9 cellular contexts compared by ENCODE assay signal in the genomic region with DNA sequence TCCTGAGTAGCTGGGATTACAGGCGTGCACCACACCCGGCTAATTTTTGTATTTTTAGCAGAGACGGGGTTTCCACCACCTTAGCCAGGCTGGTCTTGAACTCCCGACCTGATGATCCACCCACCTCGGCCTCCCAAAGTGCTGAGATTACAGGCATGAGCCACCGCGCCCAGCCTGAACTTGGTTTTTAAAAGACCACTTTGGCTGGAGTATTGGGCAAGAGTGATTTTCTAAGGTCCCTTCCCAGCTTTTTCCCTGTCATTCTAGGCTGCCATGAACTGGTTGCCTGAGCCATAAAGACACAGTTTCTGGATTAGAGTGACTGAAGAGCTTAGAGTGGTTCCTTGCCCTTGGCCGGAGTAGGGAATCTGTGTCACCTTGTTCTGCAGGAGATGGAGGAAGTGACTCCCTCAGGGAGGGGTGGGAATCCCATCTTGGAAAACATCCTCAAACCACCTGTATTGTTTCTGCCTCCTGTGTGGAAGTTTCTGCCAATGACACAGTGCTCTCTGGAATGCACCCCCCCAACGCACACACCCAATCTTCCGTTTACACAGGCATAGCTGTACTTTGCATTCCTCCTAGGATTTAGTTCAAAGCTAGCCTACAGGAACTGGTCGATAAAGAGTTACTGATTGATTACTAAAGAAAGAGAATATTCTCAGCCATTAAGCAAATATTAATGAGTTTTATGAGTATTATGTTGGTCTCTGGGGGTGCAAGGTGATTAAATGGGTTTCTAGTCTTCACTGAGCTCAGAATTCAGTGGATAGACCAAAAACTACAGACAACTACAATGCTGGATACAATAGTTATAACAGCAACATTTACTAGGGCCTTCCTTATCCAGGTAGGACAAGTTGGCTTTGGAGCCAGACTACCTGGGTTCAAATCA. TPM values are rescaled to one million over a fixed set of nuclear protein-coding genes. Genes with fewer than 3 reads are reported as not detected.
DNase-seq lines count a peak whose midpoint lies in the region; ATAC-seq, FAIRE-seq and TF ChIP-seq lines count a peak whose summit lies in the region.
"Had no signal": no experiment of that assay in that cellular context is flagged by ENCODE, and none has a peak within 500 bp of the region (broad histone marks: within the 10 kb centered on the region; RNA-seq: fewer than 3 reads in every experiment).

No MANE protein-coding gene starts in this region.

- BruUV-seq in mammary epithelial cell (replicated peaks; lab: Mats Ljungman, UMichigan) (TSS peak; percentile 57), HepG2 (replicated peaks; lab: Mats Ljungman, UMichigan) (TSS peak; percentile 10)

- peak; percentile 43 for TF ChIP-seq RAD21 in HepG2 (CRISPR knock-in tag; IDR thresholded peaks at IDR 0.05)

- H3K79me2 ChIP-seq in mammary epithelial cell (ENCODE audit: insufficient read depth, low read length) (peaks cover 96% of the 10 kb centered on the region), HepG2 (ENCODE audit: insufficient read depth, low read length) (peaks cover 89% of the 10 kb centered on the region)

- TF ChIP-seq EP300 in HepG2 (IDR thresholded peaks at IDR 0.05; ENCODE audit: low read depth in 2 of 2, low read length in 2 of 2) (peak; percentile 99 to 100), HepG2 (CRISPR knock-in tag; IDR thresholded peaks at IDR 0.05; ENCODE audit: borderline replicate concordance) (peak; percentile 100), upper lobe of left lung (IDR thresholded peaks at IDR 0.05) (peak in 3 of 4 donors; percentile 47 to 88 (median 67))

- no peak overlapping the region for H3K4me3 Mint-ChIP-seq in activated CD8-positive, alpha-beta memory T cell treated with anti-CD3 and anti-CD28 coated beads, Interleukin-2, amount 10 ng/mL, durations not matched to agents 7 days and 5 days
- H3K4me3 Mint-ChIP-seq: T-helper 1 cell treated with Interleukin-12 subunit alpha and Interleukin-12 subunit beta and Interleukin-4 antibody, amounts not matched to agents 30 μg/mL and 1 μg/mL, for 36 hours had no signal

- H4K20me1 ChIP-seq in mammary epithelial cell (ENCODE audit: insufficient read depth, low read length) (no peaks in the 10 kb centered on the region), HepG2 (ENCODE audit: insufficient read depth, low read length) (no peaks in the 10 kb centered on the region; the same call in 1 of the 2 replicates)

- H3K36me3 Mint-ChIP-seq in activated CD8-positive, alpha-beta memory T cell treated with anti-CD3 and anti-CD28 coated beads, Interleukin-2, amount 10 ng/mL, durations not matched to agents 7 days and 5 days, result peaks cover 53% of the 10 kb centered on the region

- dilution Hi-C loops in mammary epithelial cell (cut with HindIII; ENCODE audit: low sequenced_read_pairs), result loop anchor here (25.0 kb wide), 1 partner anchor 142 kb away; no protein-coding TSS in a partner anchor

- H3K27ac Mint-ChIP-seq in activated CD8-positive, alpha-beta memory T cell treated with anti-CD3 and anti-CD28 coated beads, Interleukin-2, amount 10 ng/mL, durations not matched to agents 7 days and 5 days, result peak overlapping the region; percentile 25
- H3K27ac Mint-ChIP-seq: T-helper 1 cell treated with Interleukin-12 subunit alpha and Interleukin-12 subunit beta and Interleukin-4 antibody, amounts not matched to agents 30 μg/mL and 1 μg/mL, for 36 hours had no signal

- peak overlapping the region in 1 of 3 experiments; percentile 4 for H3K4me3 ChIP-seq in mammary epithelial cell (replicated peaks in 1 of 3; ENCODE audit: insufficient read depth in 1 of 3, low read depth in 2 of 3, low read length in 3 of 3)
- peak overlapping the region in 1 of 3 experiments; percentile 38; a peak in 1 of 6 replicates for H3K4me3 ChIP-seq in HepG2 (replicated peaks in 1 of 3; ENCODE audit: insufficient read depth in 1 of 3, low read depth in 2 of 3, low read length in 3 of 3)
- no peak overlapping the region for H3K4me3 ChIP-seq in upper lobe of left lung

- TF ChIP-seq POLR2A in HepG2 (IDR thresholded peaks at IDR 0.05; ENCODE audit: insufficient read depth in 1 of 2, low read depth in 2 of 2, low read length in 2 of 2) (peak; percentile 56 to 73; a peak in 3 of 4 replicates), upper lobe of left lung (IDR thresholded peaks at IDR 0.05) (no peak)

- POLR2A ChIA-PET in HepG2 (lab: Yijun Ruan, JAX), result interaction anchor here (0.8 to 33.2 kb wide), 16 partner anchors 4 to 131 kb away, joined by 3 to 2822 read pairs (median 10); partner anchors contain the start of genes BCL2L1, ID1 and TPX2

- peak overlapping the region; percentile 99 for H3K27ac ChIP-seq in mammary epithelial cell (ENCODE audit: insufficient read depth, low read depth, low read length)
- peak overlapping the region; percentile 87 for H3K27ac ChIP-seq in HepG2 (ENCODE audit: extremely low read length, insufficient read depth, low read length)
- H3K27ac ChIP-seq in upper lobe of left lung, result peak overlapping the region; percentile 78 to 99 (median 92)

- WGBS in mammary epithelial cell (ENCODE audit: low coverage, missing lambda C conversion rate), result 44% methylated on average over 8 of the region's 11 CpGs
- WGBS in HepG2 (ENCODE audit: low lambda C conversion rate), result 25% methylated on average over 11 of the region's 11 CpGs
- 64 to 74% methylated on average over 11 of the region's 11 CpGs for WGBS in upper lobe of left lung, 2 donors

- no peaks in the 10 kb centered on the region for H3K27me3 Mint-ChIP-seq in activated CD8-positive, alpha-beta memory T cell treated with anti-CD3 and anti-CD28 coated beads, Interleukin-2, amount 10 ng/mL, durations not matched to agents 7 days and 5 days

- H3K4me2 ChIP-seq in mammary epithelial cell (ENCODE audit: insufficient read depth, low read depth, low read length) (peak overlapping the region; percentile 66), HepG2 (ENCODE audit: low read depth, low read length) (peak overlapping the region; percentile 60)

- H3K9me3 ChIP-seq in mammary epithelial cell (replicated peaks; ENCODE audit: insufficient read depth, low read length) (no peaks in the 10 kb centered on the region), HepG2 (ENCODE audit: low read length) (no peaks in the 10 kb centered on the region), upper lobe of left lung (no peaks in the 10 kb centered on the region)

- peaks cover 55% of the 10 kb centered on the region for H3K4me1 ChIP-seq in mammary epithelial cell (ENCODE audit: insufficient read depth, low read length)
- H3K4me1 ChIP-seq in HepG2 (ENCODE audit: insufficient read depth, low read length), result peaks cover 99% of the 10 kb centered on the region
- peaks cover 68 to 98% (median 82%) of the 10 kb centered on the region in 4 donors for H3K4me1 ChIP-seq in upper lobe of left lung

- in situ Hi-C loops in mammary epithelial cell (cut with MboI; ENCODE audit: low sequenced_read_pairs in 2 of 2), result loop anchor here in 1 of 2 donors (25.0 kb wide), 1 partner anchor 142 kb away; no protein-coding TSS in a partner anchor
- in situ Hi-C loops in HepG2 (cut with HindIII; ENCODE audit: extremely low pct_ligation_motif_present, low pct_unique_long_range_greater_than_20kb), result no loop called here

- ATAC-seq in activated CD8-positive, alpha-beta memory T cell treated with anti-CD3 and anti-CD28 coated beads, Interleukin-2, amount 10 ng/mL, durations not matched to agents 7 days and 5 days, result no peak
- ATAC-seq in HepG2 (peak; percentile 88), upper lobe of left lung (ENCODE audit: low FRiP score in 2 of 2) (peak; percentile 63 to 83), HG03025 (IDR thresholded peaks at IDR 0.05; ENCODE audit: low FRiP score, unreplicated experiment) (no peak)

- no peaks in the 10 kb centered on the region for H3K27me3 ChIP-seq in mammary epithelial cell (ENCODE audit: insufficient read depth, low read length)
- H3K27me3 ChIP-seq in HepG2 (ENCODE audit: control insufficient read depth in 1 of 2, insufficient read depth in 2 of 2, low read length in 2 of 2), result no peaks in the 10 kb centered on the region
- no peaks in the 10 kb centered on the region for H3K27me3 ChIP-seq in upper lobe of left lung

- H3K9ac ChIP-seq in mammary epithelial cell (ENCODE audit: insufficient read depth, low read length), result peak overlapping the region; percentile 89
- peak overlapping the region; percentile 68 for H3K9ac ChIP-seq in HepG2 (ENCODE audit: insufficient read depth, low read depth, low read length)

- CTCF ChIA-PET in activated CD8-positive, alpha-beta memory T cell treated with anti-CD3 and anti-CD28 coated beads, Interleukin-2, amount 10 ng/mL, durations not matched to agents 7 days and 5 days (lab: Charles Lee), result interaction anchor here (1.0 to 22.3 kb wide), 3 partner anchors 17 to 46 kb away, joined by 3 to 685 read pairs (median 6); no protein-coding TSS in a partner anchor
- CTCF ChIA-PET in mammary epithelial cell (lab: Charles Lee; ENCODE audit: low non-redundant PET) (interaction anchor here (1.0 kb wide), 1 partner anchor 19 kb away, joined by 6 read pairs; no protein-coding TSS in a partner anchor), HepG2 (lab: Yijun Ruan, JAX; ENCODE audit: low intra/inter-chr PET ratio, low total read pairs) (no interaction called here)

- no peak for DNase-seq in activated CD8-positive, alpha-beta memory T cell treated with anti-CD3 and anti-CD28 coated beads, Interleukin-2, amount 10 ng/mL, durations not matched to agents 7 days and 5 days
- DNase-seq in activated CD8-positive, alpha-beta memory T cell treated with anti-CD3 and anti-CD28 coated beads, Interleukin-2, amount 50 U/mL, for 4 hours, result no peak
- peak; percentile 97 for DNase-seq in mammary epithelial cell
- peak; percentile 100 for DNase-seq in HepG2 (ENCODE audit: low spot score)
- DNase-seq in upper lobe of left lung, result peak in 1 of 2 donors; percentile 80
- DNase-seq in amygdala (lab: John Stamatoyannopoulos, UW), result no peak
- DNase-seq in C1 segment of cervical spinal cord (lab: John Stamatoyannopoulos, UW), result no peak

- TF ChIP-seq CTCF in mammary epithelial cell (conservative IDR thresholded peaks at IDR 0.05 in 1 of 2, IDR thresholded peaks at IDR 0.05 in 1 of 2; ENCODE audit: extremely low read depth in 1 of 2, insufficient read depth in 1 of 2, low read depth in 1 of 2, low read length in 2 of 2) (no peak), HepG2 (CRISPR knock-in tag; IDR thresholded peaks at IDR 0.05) (no peak), upper lobe of left lung (IDR thresholded peaks at IDR 0.05) (no peak)

- peaks cover 22% of the 10 kb centered on the region for H3K36me3 ChIP-seq in mammary epithelial cell (ENCODE audit: insufficient read depth, low read length)
- peaks cover 39 to 65% of the 10 kb centered on the region in 2 experiments for H3K36me3 ChIP-seq in HepG2 (replicated peaks in 1 of 2; ENCODE audit: control insufficient read depth in 1 of 2, insufficient read depth in 2 of 2, low read length in 2 of 2)
- H3K36me3 ChIP-seq in upper lobe of left lung, result peaks cover 0 to 51% (median 24%) of the 10 kb centered on the region in 4 donors

- no peaks in the 10 kb centered on the region for H3K9me3 Mint-ChIP-seq in activated CD8-positive, alpha-beta memory T cell treated with anti-CD3 and anti-CD28 coated beads, Interleukin-2, amount 10 ng/mL, durations not matched to agents 7 days and 5 days (ENCODE audit: low read depth)
- H3K9me3 Mint-ChIP-seq: T-helper 1 cell treated with Interleukin-12 subunit alpha and Interleukin-12 subunit beta and Interleukin-4 antibody, amounts not matched to agents 30 μg/mL and 1 μg/mL, for 36 hours had no signal

- intact Hi-C loops in mammary epithelial cell (cut with micrococcal nuclease) (loop anchor here (1.0 to 2.0 kb wide), 2 partner anchors 9 to 16 kb away; no protein-coding TSS in a partner anchor), HepG2 (cut with micrococcal nuclease; ENCODE audit: unreplicated experiment) (loop anchor here (1.0 kb wide), 3 partner anchors 8 to 16 kb away; no protein-coding TSS in a partner anchor)

- H3K4me1 Mint-ChIP-seq in activated CD8-positive, alpha-beta memory T cell treated with anti-CD3 and anti-CD28 coated beads, Interleukin-2, amount 10 ng/mL, durations not matched to agents 7 days and 5 days, result peaks cover 67% of the 10 kb centered on the region

- H2AFZ ChIP-seq in mammary epithelial cell (ENCODE audit: low read depth, low read length) (no peak overlapping the region), HepG2 (ENCODE audit: low read length) (no peak overlapping the region)

- peak; percentile 98 for FAIRE-seq in HepG2 (lab: Jason Lieb, UNC)

RNA-seq across cellular contexts. Expression of gene BCL2L1, which starts 18.2 kb away (rescaled TPM):
- total RNA-seq in activated CD8-positive, alpha-beta memory T cell treated with anti-CD3 and anti-CD28 coated beads, Interleukin-2, amount 10 ng/mL, durations not matched to agents 7 days and 5 days, result 100 to 1,000 TPM in 1 of 2 experiments, 10 to 100 TPM in 1; 69.8 to 121 TPM
- total RNA-seq in mammary epithelial cell (100 to 1,000 TPM; 196 to 212 TPM), HepG2 (2016; rRNA removed; fragmentation: Illumina TruSeq; extraction: Trizol) (164 and 200 TPM in 2 replicates), upper lobe of left lung (100 to 1,000 TPM; 131 to 245 (median 182) TPM)
- polyA plus RNA-seq in mammary epithelial cell (132 TPM), HepG2 (2011; rRNA removed) (258 and 259 TPM in 2 replicates)
- polyA minus RNA-seq in mammary epithelial cell, result 137 TPM
- 60.9 and 61.0 TPM in 2 replicates for total RNA-seq in HepG2 (2016; cell fraction: cytosol; rRNA removed; fragmentation: Illumina TruSeq; extraction: Trizol; ENCODE audit: low read depth)
- total RNA-seq in HepG2 (2016; cell fraction: insoluble cytoplasmic fraction; rRNA removed; fragmentation: Illumina TruSeq; extraction: Trizol), result 169 and 173 TPM in 2 replicates
- 190 and 201 TPM in 2 replicates for total RNA-seq in HepG2 (2016; cell fraction: membrane; rRNA removed; fragmentation: Illumina TruSeq; extraction: Trizol)
- 135 and 148 TPM in 2 replicates for total RNA-seq in HepG2 (2016; cell fraction: nucleus; rRNA removed; fragmentation: Illumina TruSeq; extraction: Trizol)
- 215 and 224 TPM in 2 replicates for polyA plus RNA-seq in HepG2 (2011; cell fraction: cytosol; rRNA removed)
- 123 and 146 TPM in 2 replicates for polyA plus RNA-seq in HepG2 (2011; cell fraction: nucleus; rRNA removed)
- polyA plus RNA-seq in HepG2 (2012), result 184 and 192 TPM in 2 replicates
- polyA plus RNA-seq in HepG2 (2016; cell fraction: cytosol; fragmentation: Illumina TruSeq; extraction: Trizol; ENCODE audit: low read depth), result 77.5 and 91.4 TPM in 2 replicates
- polyA plus RNA-seq in HepG2 (2016; cell fraction: insoluble cytoplasmic fraction; fragmentation: Illumina TruSeq; extraction: Trizol; ENCODE audit: low read depth), result 214 and 252 TPM in 2 replicates
- 208 and 211 TPM in 2 replicates for polyA plus RNA-seq in HepG2 (2016; cell fraction: membrane; fragmentation: Illumina TruSeq; extraction: Trizol; ENCODE audit: low read depth)
- 168 and 174 TPM in 2 replicates for polyA plus RNA-seq in HepG2 (2016; cell fraction: nucleus; fragmentation: Illumina TruSeq; extraction: Trizol; ENCODE audit: insufficient read depth, low read depth)
- polyA minus RNA-seq in HepG2 (2011; rRNA and poly(A)+ RNA removed; ENCODE audit: low replicate concordance), result 34.8 and 259 TPM in 2 replicates
- 124 TPM in 2 replicates for polyA minus RNA-seq in HepG2 (2011; cell fraction: cytosol; rRNA and poly(A)+ RNA removed)
- polyA minus RNA-seq in HepG2 (2011; cell fraction: nucleus; rRNA and poly(A)+ RNA removed), result 215 and 221 TPM in 2 replicates

RNA-seq across cellular contexts. Expression of gene TPX2, which starts 34.6 kb away (rescaled TPM):
- 100 to 1,000 TPM; 148 to 159 TPM for total RNA-seq in activated CD8-positive, alpha-beta memory T cell treated with anti-CD3 and anti-CD28 coated beads, Interleukin-2, amount 10 ng/mL, durations not matched to agents 7 days and 5 days
- 10 to 100 TPM in 1 of 2 donors, 1 to 10 TPM in 1; 9.5 to 74.3 TPM for total RNA-seq in mammary epithelial cell
- polyA plus RNA-seq in mammary epithelial cell, result 51.2 TPM
- polyA minus RNA-seq in mammary epithelial cell, result 108 TPM
- total RNA-seq in HepG2 (2016; rRNA removed; fragmentation: Illumina TruSeq; extraction: Trizol), result 124 and 190 TPM in 2 replicates
- 19.7 and 21.4 TPM in 2 replicates for total RNA-seq in HepG2 (2016; cell fraction: cytosol; rRNA removed; fragmentation: Illumina TruSeq; extraction: Trizol; ENCODE audit: low read depth)
- 123 and 174 TPM in 2 replicates for total RNA-seq in HepG2 (2016; cell fraction: insoluble cytoplasmic fraction; rRNA removed; fragmentation: Illumina TruSeq; extraction: Trizol)
- total RNA-seq in HepG2 (2016; cell fraction: membrane; rRNA removed; fragmentation: Illumina TruSeq; extraction: Trizol), result 59.2 and 59.7 TPM in 2 replicates
- total RNA-seq in HepG2 (2016; cell fraction: nucleus; rRNA removed; fragmentation: Illumina TruSeq; extraction: Trizol), result 91.9 and 95.0 TPM in 2 replicates
- 20.0 and 34.3 TPM in 2 replicates for polyA plus RNA-seq in HepG2 (2011; rRNA removed)
- polyA plus RNA-seq in HepG2 (2011; cell fraction: cytosol; rRNA removed), result 21.1 and 21.9 TPM in 2 replicates
- polyA plus RNA-seq in HepG2 (2011; cell fraction: nucleus; rRNA removed), result 16.5 and 21.6 TPM in 2 replicates
- polyA plus RNA-seq in HepG2 (2012), result 28.3 and 61.6 TPM in 2 replicates
- 8.4 and 9.3 TPM in 2 replicates for polyA plus RNA-seq in HepG2 (2016; cell fraction: cytosol; fragmentation: Illumina TruSeq; extraction: Trizol; ENCODE audit: low read depth)
- 186 and 207 TPM in 2 replicates for polyA plus RNA-seq in HepG2 (2016; cell fraction: insoluble cytoplasmic fraction; fragmentation: Illumina TruSeq; extraction: Trizol; ENCODE audit: low read depth)
- polyA plus RNA-seq in HepG2 (2016; cell fraction: membrane; fragmentation: Illumina TruSeq; extraction: Trizol; ENCODE audit: low read depth), result 30.8 and 32.2 TPM in 2 replicates
- 122 and 124 TPM in 2 replicates for polyA plus RNA-seq in HepG2 (2016; cell fraction: nucleus; fragmentation: Illumina TruSeq; extraction: Trizol; ENCODE audit: insufficient read depth, low read depth)
- polyA minus RNA-seq in HepG2 (2011; rRNA and poly(A)+ RNA removed; ENCODE audit: low replicate concordance), result 23.1 and 74.5 TPM in 2 replicates
- 31.8 and 39.1 TPM in 2 replicates for polyA minus RNA-seq in HepG2 (2011; cell fraction: cytosol; rRNA and poly(A)+ RNA removed)
- polyA minus RNA-seq in HepG2 (2011; cell fraction: nucleus; rRNA and poly(A)+ RNA removed), result 42.3 and 53.4 TPM in 2 replicates
- 1 to 10 TPM; 1.0 to 6.7 (median 3.8) TPM for total RNA-seq in upper lobe of left lung

Comparison
In these comparisons a context has a peak if more than half of its experiments do, and no peak if none do; other contexts are left out.
1. ATAC-seq: peak in HepG2 (single experiment) and upper lobe of left lung (2 of 2); none in activated CD8-positive, alpha-beta memory T cell treated with anti-CD3 and anti-CD28 coated beads, Interleukin-2, amount 10 ng/mL, durations not matched to agents 7 days and 5 days (single experiment) and HG03025 (single experiment).
2. DNase-seq: peak in mammary epithelial cell (single experiment) and HepG2 (single experiment); none in activated CD8-positive, alpha-beta memory T cell treated with anti-CD3 and anti-CD28 coated beads, Interleukin-2, amount 10 ng/mL, durations not matched to agents 7 days and 5 days (single experiment), activated CD8-positive, alpha-beta memory T cell treated with anti-CD3 and anti-CD28 coated beads, Interleukin-2, amount 50 U/mL, for 4 hours (single experiment), amygdala (0 of 56) and C1 segment of cervical spinal cord (0 of 14).
3. POLR2A ChIP-seq: peak in HepG2 (2 of 2); none in upper lobe of left lung (0 of 4).
4. Peak in every context shown above with its lines, with median percentiles within 50 percentile points of each other: H3K27ac ChIP-seq.